Comparison of ENCODE assay signal across 1 cellular context in the genomic region with DNA sequence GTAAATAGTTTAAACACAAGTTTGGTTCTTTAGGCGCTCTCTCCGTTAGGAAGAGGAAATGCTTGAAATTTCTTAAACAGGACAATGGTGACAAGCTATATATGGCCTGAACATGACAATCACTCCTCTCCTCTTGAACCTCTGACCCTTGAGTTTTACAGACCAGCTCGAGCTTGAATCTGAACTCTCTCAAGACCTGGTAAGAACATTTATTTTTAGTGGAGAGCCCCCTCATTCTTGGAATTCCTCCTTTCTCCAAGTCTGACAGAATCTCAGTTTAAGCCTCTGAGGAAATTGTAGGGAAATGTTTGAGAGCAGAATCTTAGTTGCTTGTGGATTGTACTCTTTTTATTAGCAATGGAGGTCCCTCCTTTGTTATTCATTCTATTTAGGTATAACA.
TF ChIP-seq lines count a peak whose summit lies in the region.

No MANE protein-coding gene starts in this region.

TF ChIP-seq in GM23338, 12 proteins besides CTCF, POLR2A, EP300 and RAD21 (continued from another document):
- TF ChIP-seq ZNF462 (CRISPR knock-in tag; IDR thresholded peaks at IDR 0.05) (no peak), ZNF114 (CRISPR knock-in tag; IDR thresholded peaks at IDR 0.05) (no peak), EZH2 (IDR thresholded peaks at IDR 0.05; ENCODE audit: low read depth, unreplicated experiment) (no peak), JUNB (IDR thresholded peaks at IDR 0.05; ENCODE audit: unreplicated experiment) (no peak), CREB1 (CRISPR knock-in tag; IDR thresholded peaks at IDR 0.05; ENCODE audit: low read depth) (no peak), NANOG (IDR thresholded peaks at IDR 0.05; ENCODE audit: borderline replicate concordance) (no peak), REST (IDR thresholded peaks at IDR 0.05; ENCODE audit: unreplicated experiment) (no peak), EZH2phosphoT487 (IDR thresholded peaks at IDR 0.05; ENCODE audit: unreplicated experiment) (no peak), ETS1 (IDR thresholded peaks at IDR 0.05) (no peak), STAT1 (IDR thresholded peaks at IDR 0.05; ENCODE audit: unreplicated experiment) (no peak), ZNF331 (CRISPR knock-in tag; IDR thresholded peaks at IDR 0.05; ENCODE audit: low read depth) (no peak)
